Comparison of ENCODE assay signal across 3 cellular contexts in genomic region chr5:126967808-126968466, GRCh38.
A peak's percentile ranks its signal among the peaks of the same experiment; 100 is the strongest.
TF ChIP-seq lines count a peak whose summit lies in the region.

No MANE protein-coding gene starts in this region.

TF ChIP-seq in IMR-90, 13 proteins besides CTCF, POLR2A, EP300 and RAD21:
- TF ChIP-seq RCOR1 (IDR thresholded peaks at IDR 0.05; ENCODE audit: insufficient replicate concordance, low read length) (no peak), CEBPB (IDR thresholded peaks at IDR 0.05; ENCODE audit: low read depth, low read length) (peak; percentile 35; the same call in 1 of the 2 replicates)
TF ChIP-seq in IMR-90: peak in this region for 1.

TF ChIP-seq in SK-N-SH treated with all-trans-retinoic acid at 6 μM for 48 hours, 23 proteins besides CTCF, POLR2A, EP300 and RAD21:
- TF ChIP-seq TCF4 (CRISPR knock-in tag; IDR thresholded peaks at IDR 0.05; ENCODE audit: borderline replicate concordance) (peak; percentile 80), PATZ1 (CRISPR knock-in tag; IDR thresholded peaks at IDR 0.05; ENCODE audit: borderline replicate concordance) (peak; percentile 30; the same call in 1 of the 2 replicates), TSHZ2 (CRISPR knock-in tag; IDR thresholded peaks at IDR 0.05) (peak; percentile 58), ARNTL (CRISPR knock-in tag; IDR thresholded peaks at IDR 0.05; ENCODE audit: borderline replicate concordance, low read depth) (no peak), SNAI2 (CRISPR knock-in tag; IDR thresholded peaks at IDR 0.05) (no peak), ISL1 (CRISPR knock-in tag; IDR thresholded peaks at IDR 0.05) (peak; percentile 81), GLIS3 (CRISPR knock-in tag; IDR thresholded peaks at IDR 0.05) (no peak)

TF ChIP-seq in GM23338, 12 proteins besides CTCF, POLR2A, EP300 and RAD21:
- TF ChIP-seq JUNB (IDR thresholded peaks at IDR 0.05; ENCODE audit: unreplicated experiment) (no peak), STAT1 (IDR thresholded peaks at IDR 0.05; ENCODE audit: unreplicated experiment) (no peak), NANOG (IDR thresholded peaks at IDR 0.05; ENCODE audit: borderline replicate concordance) (no peak), ZNF462 (CRISPR knock-in tag; IDR thresholded peaks at IDR 0.05) (no peak), ZNF114 (CRISPR knock-in tag; IDR thresholded peaks at IDR 0.05) (no peak), REST (IDR thresholded peaks at IDR 0.05; ENCODE audit: unreplicated experiment) (no peak), EZH2 (IDR thresholded peaks at IDR 0.05; ENCODE audit: low read depth, unreplicated experiment) (no peak), EZH2phosphoT487 (IDR thresholded peaks at IDR 0.05; ENCODE audit: unreplicated experiment) (no peak), POLR2AphosphoS5 (IDR thresholded peaks at IDR 0.05; ENCODE audit: low read depth) (no peak), CREB1 (CRISPR knock-in tag; IDR thresholded peaks at IDR 0.05; ENCODE audit: low read depth) (no peak), ZNF331 (CRISPR knock-in tag; IDR thresholded peaks at IDR 0.05; ENCODE audit: low read depth) (no peak)
- TF ChIP-seq, protein P1, sequence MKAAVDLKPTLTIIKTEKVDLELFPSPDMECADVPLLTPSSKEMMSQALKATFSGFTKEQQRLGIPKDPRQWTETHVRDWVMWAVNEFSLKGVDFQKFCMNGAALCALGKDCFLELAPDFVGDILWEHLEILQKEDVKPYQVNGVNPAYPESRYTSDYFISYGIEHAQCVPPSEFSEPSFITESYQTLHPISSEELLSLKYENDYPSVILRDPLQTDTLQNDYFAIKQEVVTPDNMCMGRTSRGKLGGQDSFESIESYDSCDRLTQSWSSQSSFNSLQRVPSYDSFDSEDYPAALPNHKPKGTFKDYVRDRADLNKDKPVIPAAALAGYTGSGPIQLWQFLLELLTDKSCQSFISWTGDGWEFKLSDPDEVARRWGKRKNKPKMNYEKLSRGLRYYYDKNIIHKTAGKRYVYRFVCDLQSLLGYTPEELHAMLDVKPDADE (IDR thresholded peaks at IDR 0.05), result no peak
